1 cellular context compared by ENCODE assay signal in the genomic region with DNA sequence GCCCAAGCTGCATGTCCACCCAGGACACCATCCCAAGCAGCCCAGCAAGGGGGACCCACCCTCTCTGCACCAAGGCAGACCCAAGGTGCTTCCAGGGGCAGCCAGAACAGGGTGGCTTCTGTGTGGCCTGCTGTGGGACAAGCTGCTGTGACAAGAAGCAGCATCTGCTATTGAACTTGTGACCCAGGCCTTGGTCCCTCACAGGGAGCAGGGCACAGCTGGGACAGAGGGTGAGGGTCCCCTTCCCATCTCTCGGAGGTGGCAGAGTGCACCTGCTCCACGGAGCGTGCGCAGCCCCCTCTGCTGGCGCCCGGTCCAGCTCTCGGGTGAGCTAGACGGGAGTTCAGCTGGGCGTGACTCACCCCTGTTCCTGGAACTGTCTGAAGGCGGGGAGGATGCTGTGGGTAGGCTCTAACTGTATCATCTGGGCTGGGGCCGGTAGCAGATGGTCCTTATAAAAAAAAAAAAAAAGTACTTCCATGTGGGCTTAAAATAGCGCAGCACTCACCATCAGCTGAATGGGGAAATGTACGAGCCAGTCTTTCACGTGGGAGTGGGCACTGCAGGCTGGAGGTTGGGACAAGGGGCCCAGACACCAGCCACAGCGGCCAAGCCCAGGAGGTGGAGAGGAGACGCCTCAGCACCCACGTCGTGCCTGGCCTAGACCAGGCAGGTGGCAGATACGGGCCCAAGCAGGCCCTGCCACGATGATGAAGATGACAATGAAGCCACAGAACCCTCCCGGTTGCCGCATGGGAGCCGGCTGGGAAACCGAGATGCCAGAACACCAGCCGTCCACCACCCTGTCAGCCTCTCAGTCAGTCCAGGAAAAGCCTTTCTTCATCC.
TF ChIP-seq lines count a peak whose summit lies in the region.

No MANE protein-coding gene starts in this region.

TF ChIP-seq in GM12878, 131 proteins besides CTCF, POLR2A, EP300 and RAD21 (continued from another document and continues in another):
- TF ChIP-seq, protein P1, sequence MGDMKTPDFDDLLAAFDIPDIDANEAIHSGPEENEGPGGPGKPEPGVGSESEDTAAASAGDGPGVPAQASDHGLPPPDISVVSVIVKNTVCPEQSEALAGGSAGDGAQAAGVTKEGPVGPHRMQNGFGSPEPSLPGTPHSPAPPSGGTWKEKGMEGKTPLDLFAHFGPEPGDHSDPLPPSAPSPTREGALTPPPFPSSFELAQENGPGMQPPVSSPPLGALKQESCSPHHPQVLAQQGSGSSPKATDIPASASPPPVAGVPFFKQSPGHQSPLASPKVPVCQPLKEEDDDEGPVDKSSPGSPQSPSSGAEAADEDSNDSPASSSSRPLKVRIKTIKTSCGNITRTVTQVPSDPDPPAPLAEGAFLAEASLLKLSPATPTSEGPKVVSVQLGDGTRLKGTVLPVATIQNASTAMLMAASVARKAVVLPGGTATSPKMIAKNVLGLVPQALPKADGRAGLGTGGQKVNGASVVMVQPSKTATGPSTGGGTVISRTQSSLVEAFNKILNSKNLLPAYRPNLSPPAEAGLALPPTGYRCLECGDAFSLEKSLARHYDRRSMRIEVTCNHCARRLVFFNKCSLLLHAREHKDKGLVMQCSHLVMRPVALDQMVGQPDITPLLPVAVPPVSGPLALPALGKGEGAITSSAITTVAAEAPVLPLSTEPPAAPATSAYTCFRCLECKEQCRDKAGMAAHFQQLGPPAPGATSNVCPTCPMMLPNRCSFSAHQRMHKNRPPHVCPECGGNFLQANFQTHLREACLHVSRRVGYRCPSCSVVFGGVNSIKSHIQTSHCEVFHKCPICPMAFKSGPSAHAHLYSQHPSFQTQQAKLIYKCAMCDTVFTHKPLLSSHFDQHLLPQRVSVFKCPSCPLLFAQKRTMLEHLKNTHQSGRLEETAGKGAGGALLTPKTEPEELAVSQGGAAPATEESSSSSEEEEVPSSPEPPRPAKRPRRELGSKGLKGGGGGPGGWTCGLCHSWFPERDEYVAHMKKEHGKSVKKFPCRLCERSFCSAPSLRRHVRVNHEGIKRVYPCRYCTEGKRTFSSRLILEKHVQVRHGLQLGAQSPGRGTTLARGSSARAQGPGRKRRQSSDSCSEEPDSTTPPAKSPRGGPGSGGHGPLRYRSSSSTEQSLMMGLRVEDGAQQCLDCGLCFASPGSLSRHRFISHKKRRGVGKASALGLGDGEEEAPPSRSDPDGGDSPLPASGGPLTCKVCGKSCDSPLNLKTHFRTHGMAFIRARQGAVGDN (IDR thresholded peaks at IDR 0.05), result peak; percentile 91
- TF ChIP-seq EGR1 (IDR thresholded peaks at IDR 0.05; ENCODE audit: borderline replicate concordance in 1 of 2, low read depth in 2 of 2, low read length in 2 of 2) (peak in 1 of 2 experiments; percentile 18; a peak in 1 of 3 replicates), KLF5 (IDR thresholded peaks at IDR 0.05; ENCODE audit: partially characterized antibody) (no peak), PAX8 (IDR thresholded peaks at IDR 0.05) (no peak), MEF2A (IDR thresholded peaks at IDR 0.05; ENCODE audit: insufficient read depth, low read depth, low read length) (peak; percentile 71), GATAD2B (conservative IDR thresholded peaks at IDR 0.05; ENCODE audit: low read depth) (0 out of 2 replicates have a peak, but pooled peaks have one; percentile 59), CREB1 (IDR thresholded peaks at IDR 0.05; ENCODE audit: low read depth) (no peak), FOXK2 (IDR thresholded peaks at IDR 0.05) (no peak), CHD2 (IDR thresholded peaks at IDR 0.05; ENCODE audit: borderline replicate concordance, low read depth, low read length) (no peak), CHD4 (IDR thresholded peaks at IDR 0.05) (no peak), RFX5 (IDR thresholded peaks at IDR 0.05; ENCODE audit: low read depth, low read length) (no peak), ASH2L (IDR thresholded peaks at IDR 0.05; ENCODE audit: borderline replicate concordance, low read depth) (no peak), NFXL1 (IDR thresholded peaks at IDR 0.05; ENCODE audit: borderline replicate concordance) (no peak), ATF7 (IDR thresholded peaks at IDR 0.05; ENCODE audit: low read depth) (peak; percentile 36; the same call in 1 of the 2 replicates), HDGF (IDR thresholded peaks at IDR 0.05) (peak; percentile 71), EED (IDR thresholded peaks at IDR 0.05; ENCODE audit: low read depth) (peak; percentile 70; the same call in 1 of the 2 replicates), ZNF274 (IDR thresholded peaks at IDR 0.05; ENCODE audit: insufficient read depth, insufficient read length) (no peak), STAT1 (conservative IDR thresholded peaks at IDR 0.05) (no peak), PAX5 (IDR thresholded peaks at IDR 0.05; ENCODE audit: borderline replicate concordance, low read depth, low read length) (peak; percentile 97), MXI1 (IDR thresholded peaks at IDR 0.05; ENCODE audit: low read depth, low read length) (no peak), BMI1 (IDR thresholded peaks at IDR 0.05; ENCODE audit: borderline replicate concordance) (no peak), HCFC1 (IDR thresholded peaks at IDR 0.05; ENCODE audit: low read length) (no peak), POLR2AphosphoS5 (IDR thresholded peaks at IDR 0.05; ENCODE audit: low read length) (peak; percentile 31; the same call in 1 of the 2 replicates), JUNB (IDR thresholded peaks at IDR 0.05) (peak; percentile 35; the same call in 1 of the 2 replicates), SP1 (IDR thresholded peaks at IDR 0.05; ENCODE audit: low read depth, low read length) (no peak), MEF2B (IDR thresholded peaks at IDR 0.05; ENCODE audit: partially characterized antibody, poor library complexity, severe bottlenecking) (peak; percentile 53), MYB (IDR thresholded peaks at IDR 0.05; ENCODE audit: borderline replicate concordance, low read depth, low read length) (no peak), CREM (IDR thresholded peaks at IDR 0.05; ENCODE audit: low read depth) (peak; percentile 64), RAD51 (IDR thresholded peaks at IDR 0.05) (no peak), NR2F1 (conservative IDR thresholded peaks at IDR 0.05) (peak; percentile 41; the same call in 1 of the 2 replicates), TCF3 (IDR thresholded peaks at IDR 0.05; ENCODE audit: borderline replicate concordance, insufficient read depth, low read depth, low read length) (no peak; the same call in 1 of the 2 replicates), ZNF622 (IDR thresholded peaks at IDR 0.05) (no peak), KAT2A (conservative IDR thresholded peaks at IDR 0.05; ENCODE audit: control insufficient read depth, low read depth, low read length) (no peak), NR2C2 (IDR thresholded peaks at IDR 0.05; ENCODE audit: borderline replicate concordance, control insufficient read depth, insufficient read length, low read depth) (no peak)
- TF ChIP-seq, protein P2, sequence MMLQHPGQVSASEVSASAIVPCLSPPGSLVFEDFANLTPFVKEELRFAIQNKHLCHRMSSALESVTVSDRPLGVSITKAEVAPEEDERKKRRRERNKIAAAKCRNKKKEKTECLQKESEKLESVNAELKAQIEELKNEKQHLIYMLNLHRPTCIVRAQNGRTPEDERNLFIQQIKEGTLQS (IDR thresholded peaks at IDR 0.05; ENCODE audit: borderline replicate concordance, extremely low read depth, low read depth, low read length), result no peak
- TF ChIP-seq, protein P3, sequence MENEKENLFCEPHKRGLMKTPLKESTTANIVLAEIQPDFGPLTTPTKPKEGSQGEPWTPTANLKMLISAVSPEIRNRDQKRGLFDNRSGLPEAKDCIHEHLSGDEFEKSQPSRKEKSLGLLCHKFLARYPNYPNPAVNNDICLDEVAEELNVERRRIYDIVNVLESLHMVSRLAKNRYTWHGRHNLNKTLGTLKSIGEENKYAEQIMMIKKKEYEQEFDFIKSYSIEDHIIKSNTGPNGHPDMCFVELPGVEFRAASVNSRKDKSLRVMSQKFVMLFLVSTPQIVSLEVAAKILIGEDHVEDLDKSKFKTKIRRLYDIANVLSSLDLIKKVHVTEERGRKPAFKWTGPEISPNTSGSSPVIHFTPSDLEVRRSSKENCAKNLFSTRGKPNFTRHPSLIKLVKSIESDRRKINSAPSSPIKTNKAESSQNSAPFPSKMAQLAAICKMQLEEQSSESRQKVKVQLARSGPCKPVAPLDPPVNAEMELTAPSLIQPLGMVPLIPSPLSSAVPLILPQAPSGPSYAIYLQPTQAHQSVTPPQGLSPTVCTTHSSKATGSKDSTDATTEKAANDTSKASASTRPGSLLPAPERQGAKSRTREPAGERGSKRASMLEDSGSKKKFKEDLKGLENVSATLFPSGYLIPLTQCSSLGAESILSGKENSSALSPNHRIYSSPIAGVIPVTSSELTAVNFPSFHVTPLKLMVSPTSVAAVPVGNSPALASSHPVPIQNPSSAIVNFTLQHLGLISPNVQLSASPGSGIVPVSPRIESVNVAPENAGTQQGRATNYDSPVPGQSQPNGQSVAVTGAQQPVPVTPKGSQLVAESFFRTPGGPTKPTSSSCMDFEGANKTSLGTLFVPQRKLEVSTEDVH (IDR thresholded peaks at IDR 0.05; ENCODE audit: low read depth, partially characterized antibody), result no peak
- TF ChIP-seq, protein P4, sequence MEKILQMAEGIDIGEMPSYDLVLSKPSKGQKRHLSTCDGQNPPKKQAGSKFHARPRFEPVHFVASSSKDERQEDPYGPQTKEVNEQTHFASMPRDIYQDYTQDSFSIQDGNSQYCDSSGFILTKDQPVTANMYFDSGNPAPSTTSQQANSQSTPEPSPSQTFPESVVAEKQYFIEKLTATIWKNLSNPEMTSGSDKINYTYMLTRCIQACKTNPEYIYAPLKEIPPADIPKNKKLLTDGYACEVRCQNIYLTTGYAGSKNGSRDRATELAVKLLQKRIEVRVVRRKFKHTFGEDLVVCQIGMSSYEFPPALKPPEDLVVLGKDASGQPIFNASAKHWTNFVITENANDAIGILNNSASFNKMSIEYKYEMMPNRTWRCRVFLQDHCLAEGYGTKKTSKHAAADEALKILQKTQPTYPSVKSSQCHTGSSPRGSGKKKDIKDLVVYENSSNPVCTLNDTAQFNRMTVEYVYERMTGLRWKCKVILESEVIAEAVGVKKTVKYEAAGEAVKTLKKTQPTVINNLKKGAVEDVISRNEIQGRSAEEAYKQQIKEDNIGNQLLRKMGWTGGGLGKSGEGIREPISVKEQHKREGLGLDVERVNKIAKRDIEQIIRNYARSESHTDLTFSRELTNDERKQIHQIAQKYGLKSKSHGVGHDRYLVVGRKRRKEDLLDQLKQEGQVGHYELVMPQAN (conservative IDR thresholded peaks at IDR 0.05), result no peak
- TF ChIP-seq, protein P5, sequence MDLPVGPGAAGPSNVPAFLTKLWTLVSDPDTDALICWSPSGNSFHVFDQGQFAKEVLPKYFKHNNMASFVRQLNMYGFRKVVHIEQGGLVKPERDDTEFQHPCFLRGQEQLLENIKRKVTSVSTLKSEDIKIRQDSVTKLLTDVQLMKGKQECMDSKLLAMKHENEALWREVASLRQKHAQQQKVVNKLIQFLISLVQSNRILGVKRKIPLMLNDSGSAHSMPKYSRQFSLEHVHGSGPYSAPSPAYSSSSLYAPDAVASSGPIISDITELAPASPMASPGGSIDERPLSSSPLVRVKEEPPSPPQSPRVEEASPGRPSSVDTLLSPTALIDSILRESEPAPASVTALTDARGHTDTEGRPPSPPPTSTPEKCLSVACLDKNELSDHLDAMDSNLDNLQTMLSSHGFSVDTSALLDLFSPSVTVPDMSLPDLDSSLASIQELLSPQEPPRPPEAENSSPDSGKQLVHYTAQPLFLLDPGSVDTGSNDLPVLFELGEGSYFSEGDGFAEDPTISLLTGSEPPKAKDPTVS (IDR thresholded peaks at IDR 0.05; ENCODE audit: low read depth, low read length), result no peak
- TF ChIP-seq, protein P6, sequence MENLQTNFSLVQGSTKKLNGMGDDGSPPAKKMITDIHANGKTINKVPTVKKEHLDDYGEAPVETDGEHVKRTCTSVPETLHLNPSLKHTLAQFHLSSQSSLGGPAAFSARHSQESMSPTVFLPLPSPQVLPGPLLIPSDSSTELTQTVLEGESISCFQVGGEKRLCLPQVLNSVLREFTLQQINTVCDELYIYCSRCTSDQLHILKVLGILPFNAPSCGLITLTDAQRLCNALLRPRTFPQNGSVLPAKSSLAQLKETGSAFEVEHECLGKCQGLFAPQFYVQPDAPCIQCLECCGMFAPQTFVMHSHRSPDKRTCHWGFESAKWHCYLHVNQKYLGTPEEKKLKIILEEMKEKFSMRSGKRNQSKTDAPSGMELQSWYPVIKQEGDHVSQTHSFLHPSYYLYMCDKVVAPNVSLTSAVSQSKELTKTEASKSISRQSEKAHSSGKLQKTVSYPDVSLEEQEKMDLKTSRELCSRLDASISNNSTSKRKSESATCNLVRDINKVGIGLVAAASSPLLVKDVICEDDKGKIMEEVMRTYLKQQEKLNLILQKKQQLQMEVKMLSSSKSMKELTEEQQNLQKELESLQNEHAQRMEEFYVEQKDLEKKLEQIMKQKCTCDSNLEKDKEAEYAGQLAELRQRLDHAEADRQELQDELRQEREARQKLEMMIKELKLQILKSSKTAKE (IDR thresholded peaks at IDR 0.05; ENCODE audit: low read depth, poor library complexity, severe bottlenecking), result no peak
- TF ChIP-seq, protein P7, sequence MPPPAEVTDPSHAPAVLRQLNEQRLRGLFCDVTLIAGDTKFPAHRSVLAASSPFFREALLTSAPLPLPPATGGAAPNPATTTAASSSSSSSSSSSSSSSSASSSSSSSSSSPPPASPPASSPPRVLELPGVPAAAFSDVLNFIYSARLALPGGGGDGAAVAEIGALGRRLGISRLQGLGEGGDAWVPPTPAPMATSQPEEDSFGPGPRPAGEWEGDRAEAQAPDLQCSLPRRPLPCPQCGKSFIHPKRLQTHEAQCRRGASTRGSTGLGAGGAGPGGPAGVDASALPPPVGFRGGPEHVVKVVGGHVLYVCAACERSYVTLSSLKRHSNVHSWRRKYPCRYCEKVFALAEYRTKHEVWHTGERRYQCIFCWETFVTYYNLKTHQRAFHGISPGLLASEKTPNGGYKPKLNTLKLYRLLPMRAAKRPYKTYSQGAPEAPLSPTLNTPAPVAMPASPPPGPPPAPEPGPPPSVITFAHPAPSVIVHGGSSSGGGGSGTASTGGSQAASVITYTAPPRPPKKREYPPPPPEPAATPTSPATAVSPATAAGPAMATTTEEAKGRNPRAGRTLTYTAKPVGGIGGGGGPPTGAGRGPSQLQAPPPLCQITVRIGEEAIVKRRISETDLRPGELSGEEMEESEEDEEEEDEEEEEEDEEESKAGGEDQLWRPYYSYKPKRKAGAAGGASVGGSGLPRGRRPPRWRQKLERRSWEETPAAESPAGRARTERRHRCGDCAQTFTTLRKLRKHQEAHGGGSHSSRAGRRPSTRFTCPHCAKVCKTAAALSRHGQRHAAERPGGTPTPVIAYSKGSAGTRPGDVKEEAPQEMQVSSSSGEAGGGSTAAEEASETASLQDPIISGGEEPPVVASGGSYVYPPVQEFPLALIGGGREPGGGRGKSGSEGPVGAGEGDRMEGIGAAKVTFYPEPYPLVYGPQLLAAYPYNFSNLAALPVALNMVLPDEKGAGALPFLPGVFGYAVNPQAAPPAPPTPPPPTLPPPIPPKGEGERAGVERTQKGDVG (CRISPR knock-in tag; IDR thresholded peaks at IDR 0.05), result no peak
- TF ChIP-seq, protein P8, sequence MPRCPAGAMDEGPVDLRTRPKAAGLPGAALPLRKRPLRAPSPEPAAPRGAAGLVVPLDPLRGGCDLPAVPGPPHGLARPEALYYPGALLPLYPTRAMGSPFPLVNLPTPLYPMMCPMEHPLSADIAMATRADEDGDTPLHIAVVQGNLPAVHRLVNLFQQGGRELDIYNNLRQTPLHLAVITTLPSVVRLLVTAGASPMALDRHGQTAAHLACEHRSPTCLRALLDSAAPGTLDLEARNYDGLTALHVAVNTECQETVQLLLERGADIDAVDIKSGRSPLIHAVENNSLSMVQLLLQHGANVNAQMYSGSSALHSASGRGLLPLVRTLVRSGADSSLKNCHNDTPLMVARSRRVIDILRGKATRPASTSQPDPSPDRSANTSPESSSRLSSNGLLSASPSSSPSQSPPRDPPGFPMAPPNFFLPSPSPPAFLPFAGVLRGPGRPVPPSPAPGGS (IDR thresholded peaks at IDR 0.05; ENCODE audit: borderline replicate concordance, insufficient read depth, low read depth, low read length, poor library complexity, severe bottlenecking), result no peak
